Comparison of ENCODE assay signal across 8 cellular contexts in genomic region chrX:46913710-46914109, GRCh38. TPM values are rescaled to one million over a fixed set of nuclear protein-coding genes. Genes with fewer than 3 reads are reported as not detected.
DNase-seq lines count a peak whose midpoint lies in the region; ATAC-seq, FAIRE-seq and TF ChIP-seq lines count a peak whose summit lies in the region.

No MANE protein-coding gene starts in this region.

- intact Hi-C loops in CD4-positive, alpha-beta memory T cell (cut with micrococcal nuclease) = loop anchor here (5.0 kb wide), 1 partner anchor 76 kb away; the partner anchor contains the start of gene RP2
- intact Hi-C loops in MCF 10A (cut with micrococcal nuclease) (loop anchor here (1.0 kb wide), 1 partner anchor 66 kb away; no protein-coding TSS in a partner anchor), lower leg skin (cut with DNase I; ENCODE audit: low total_unique reads) (no loop called here)

- H3K27ac Mint-ChIP-seq in CD4-positive, alpha-beta memory T cell = peak overlapping the region in 5 of 7 donors; percentile 13 to 60 (median 33)
- H3K27ac Mint-ChIP-seq in MCF 10A (ENCODE audit: low read depth, unreplicated experiment) = peak overlapping the region; percentile 51

- peak overlapping the region in 1 of 2 donors; percentile 38 for H3K4me3 ChIP-seq in CD4-positive, alpha-beta memory T cell (ENCODE audit: low read length in 2 of 2)
- peak overlapping the region; percentile 48 for H3K4me3 ChIP-seq in lower leg skin (ENCODE audit: low read depth, poor library complexity, severe bottlenecking)
- H3K4me3 ChIP-seq in upper lobe of left lung = peak overlapping the region; percentile 20 to 79 (median 74)

- peaks cover 11 to 15% of the 10 kb centered on the region in 2 donors for H3K27me3 Mint-ChIP-seq in CD4-positive, alpha-beta memory T cell
- peaks cover 71% of the 10 kb centered on the region for H3K27me3 Mint-ChIP-seq in MCF 10A (ENCODE audit: insufficient read depth, unreplicated experiment)

- CTCF ChIA-PET in CD4-positive, alpha-beta memory T cell (lab: Charles Lee; ENCODE audit: partially characterized antibody) = no interaction called here
- CTCF ChIA-PET in MCF 10A (lab: Yijun Ruan, JAX) = interaction anchor here (0.6 to 3.5 kb wide), 11 partner anchors 10 to 201 kb away, joined by 3 to 18 read pairs (median 3); no protein-coding TSS in a partner anchor

- H3K4me1 ChIP-seq in CD4-positive, alpha-beta memory T cell (ENCODE audit: insufficient read depth, low read length) = peaks cover 10% of the 10 kb centered on the region
- H3K4me1 ChIP-seq in upper lobe of left lung = no peaks in the 10 kb centered on the region

- BruUV-seq in MCF 10A (replicated peaks; lab: Mats Ljungman, UMichigan) = TSS peak; percentile 34

- TF ChIP-seq POLR2A in lower leg skin (IDR thresholded peaks at IDR 0.05) (no peak), upper lobe of left lung (IDR thresholded peaks at IDR 0.05) (no peak), GM12892 (IDR thresholded peaks at IDR 0.05; ENCODE audit: low read depth, low read length) (no peak)

- no peak for ATAC-seq in upper lobe of left lung (ENCODE audit: low FRiP score in 2 of 2)

- peak overlapping the region; percentile 78 to 86 (median 83) for H3K4me3 Mint-ChIP-seq in CD4-positive, alpha-beta memory T cell
- peak overlapping the region; percentile 76 for H3K4me3 Mint-ChIP-seq in MCF 10A (ENCODE audit: unreplicated experiment)

- peaks cover 4 to 6% (median 6%) of the 10 kb centered on the region in 4 donors for H3K4me1 Mint-ChIP-seq in CD4-positive, alpha-beta memory T cell
- H3K4me1 Mint-ChIP-seq in MCF 10A (ENCODE audit: insufficient read depth, unreplicated experiment) = no peaks in the 10 kb centered on the region

- no peak for TF ChIP-seq EP300 in upper lobe of left lung (IDR thresholded peaks at IDR 0.05)

- DNase-seq in CD4-positive, alpha-beta memory T cell = no peak
- DNase-seq in MCF 10A (ENCODE audit: unreplicated experiment) (peak; percentile 23), lower leg skin (ENCODE audit: low spot score in 2 of 2) (no peak), upper lobe of left lung (peak in 1 of 2 donors; percentile 29), NCI-H1930 (lab: John Stamatoyannopoulos, UW) (no peak), DMS153 (lab: John Stamatoyannopoulos, UW) (no peak), GM12892 (ENCODE audit: insufficient read length) (no peak)

- WGBS in lower leg skin, 2 donors = 3 to 42% methylated on average over 14 of the region's 14 CpGs
- WGBS in upper lobe of left lung, 2 donors = 2 to 39% methylated on average over 14 of the region's 14 CpGs

- H3K27me3 ChIP-seq in CD4-positive, alpha-beta memory T cell (ENCODE audit: insufficient read depth, low read length) = peaks cover 8% of the 10 kb centered on the region
- no peaks in the 10 kb centered on the region for H3K27me3 ChIP-seq in upper lobe of left lung

- peaks cover 0 to under 1% of the 10 kb centered on the region in 2 donors for H3K36me3 Mint-ChIP-seq in CD4-positive, alpha-beta memory T cell
- no peaks in the 10 kb centered on the region for H3K36me3 Mint-ChIP-seq in MCF 10A (ENCODE audit: insufficient read depth, unreplicated experiment)

- no peaks in the 10 kb centered on the region for H3K9me3 Mint-ChIP-seq in CD4-positive, alpha-beta memory T cell
- no peaks in the 10 kb centered on the region for H3K9me3 Mint-ChIP-seq in MCF 10A (ENCODE audit: unreplicated experiment)

- no peaks in the 10 kb centered on the region for H3K36me3 ChIP-seq in CD4-positive, alpha-beta memory T cell (ENCODE audit: insufficient read depth, low read length)
- H3K36me3 ChIP-seq in KOPT-K1 (ENCODE audit: insufficient read depth, low read length) = no peaks in the 10 kb centered on the region
- no peaks in the 10 kb centered on the region for H3K36me3 ChIP-seq in upper lobe of left lung

- H3K27ac ChIP-seq in CD4-positive, alpha-beta memory T cell (ENCODE audit: low read depth, low read length) = no peak overlapping the region
- peak overlapping the region; percentile 41 for H3K27ac ChIP-seq in KOPT-K1 (ENCODE audit: low read depth, low read length, poor library complexity, severe bottlenecking)
- H3K27ac ChIP-seq in upper lobe of left lung = peak overlapping the region in 1 of 4 donors; percentile 88

- POLR2A ChIA-PET in CD4-positive, alpha-beta memory T cell (lab: Charles Lee; ENCODE audit: partially characterized antibody) = interaction anchor here (1.2 kb wide), 1 partner anchor 10 kb away, joined by 5 read pairs; no protein-coding TSS in a partner anchor
- POLR2A ChIA-PET in MCF 10A (lab: Yijun Ruan, JAX) = interaction anchor here (0.6 to 2.6 kb wide), 11 partner anchors 20 to 249 kb away, joined by 3 to 12 read pairs (median 4); partner anchors contain the start of genes NDUFB11 and RBM10

- no peak for FAIRE-seq in GM12892 (lab: Jason Lieb, UNC)

- TF ChIP-seq CTCF in MCF 10A (IDR thresholded peaks at IDR 0.05; ENCODE audit: unreplicated experiment) (no peak), lower leg skin (IDR thresholded peaks at IDR 0.05) (no peak), upper lobe of left lung (IDR thresholded peaks at IDR 0.05) (no peak)

- H3K9me3 ChIP-seq in CD4-positive, alpha-beta memory T cell (ENCODE audit: control insufficient read depth in 1 of 2, low read length in 2 of 2) = no peaks in the 10 kb centered on the region
- H3K9me3 ChIP-seq in KOPT-K1 (ENCODE audit: insufficient read depth, low read length, poor library complexity, severe bottlenecking) (no peaks in the 10 kb centered on the region), upper lobe of left lung (peaks cover 0 to 6% (median 0%) of the 10 kb centered on the region in 4 donors)

RNA-seq across cellular contexts. Expression of gene JADE3, which starts 1.5 kb away (rescaled TPM):
- total RNA-seq in CD4-positive, alpha-beta memory T cell = under 1 TPM; 0.44 to 0.58 TPM
- polyA plus RNA-seq in CD4-positive, alpha-beta memory T cell = under 1 TPM in 1 of 2 donors, not detected in 1; 0.25 TPM
- 7.8 and 9.4 TPM in 2 replicates for total RNA-seq in MCF 10A (2022)
- total RNA-seq in lower leg skin = 1 to 10 TPM; 3.6 to 5.7 (median 3.9) TPM
- total RNA-seq in upper lobe of left lung = 10 to 100 TPM in 1 of 6 donors, 1 to 10 TPM in 5; 4.2 to 10.7 (median 7.8) TPM
- 1.7 TPM for polyA plus RNA-seq in GM12892 (2012; ENCODE audit: missing spikeins)
